In the genomic region with DNA sequence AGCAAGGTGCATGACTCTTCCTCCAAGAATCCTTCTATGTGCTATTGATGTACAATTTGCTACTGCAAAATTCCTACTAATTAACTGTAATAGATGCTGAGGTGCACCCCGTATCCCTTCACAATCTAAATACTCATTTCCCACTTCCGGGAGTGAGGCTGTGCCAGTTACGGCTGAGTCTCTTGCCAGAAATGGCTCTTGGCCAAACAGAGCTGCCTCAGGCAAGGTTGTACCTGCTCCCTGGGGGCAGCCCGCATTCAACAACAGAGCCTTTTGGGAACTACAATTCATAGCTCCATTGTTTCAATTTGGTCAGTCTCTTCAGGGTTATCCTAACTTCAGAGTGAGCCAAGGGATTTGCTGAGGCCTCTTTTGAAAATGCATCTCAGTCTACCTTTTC, we compare ENCODE assay signal across 16 cellular contexts.
DNase-seq lines count a peak whose midpoint lies in the region; ATAC-seq lines count a peak whose summit lies in the region.
"Had no signal": no experiment of that assay in that cellular context is flagged by ENCODE, and none has a peak within 500 bp of the region (broad histone marks: within the 10 kb centered on the region; RNA-seq: fewer than 3 reads in every experiment).

No MANE protein-coding gene starts in this region.

- ATAC-seq in HG02981 (IDR thresholded peaks at IDR 0.05; ENCODE audit: unreplicated experiment) (no peak), GM21619 (IDR thresholded peaks at IDR 0.05; ENCODE audit: unreplicated experiment) (no peak), GM19452 (IDR thresholded peaks at IDR 0.05; ENCODE audit: unreplicated experiment) (no peak)
- ATAC-seq: activated CD4-positive, CD25-positive, alpha-beta regulatory T cell treated with anti-CD3 and anti-CD28 coated beads, Interleukin-2, amount 50 U/mL, for 24 hours; gastroesophageal sphincter had no signal

- DNase-seq in COLO668 (lab: John Stamatoyannopoulos, UW; ENCODE audit: unreplicated experiment) (peak; percentile 61), NCI-H1105 (lab: John Stamatoyannopoulos, UW) (peak; percentile 89), NCI-H226 (peak; percentile 4), iPS-NIHi11 (ENCODE audit: low spot score) (peak; percentile 7), GM19238 (ENCODE audit: insufficient read length, low spot score) (no peak)
- DNase-seq: activated T-cell treated with anti-CD3 and anti-CD28 coated beads, Interleukin-2, amount 50 U/mL, for 1 hour; Karpas-422; mesendoderm; NCI-H524; sigmoid colon; stimulated activated CD4-positive, alpha-beta T cell treated with anti-CD3 and anti-CD28 coated beads, Interleukin-4, amount 100 ng/mL, for 24 hours had no signal
